In the genomic region with DNA sequence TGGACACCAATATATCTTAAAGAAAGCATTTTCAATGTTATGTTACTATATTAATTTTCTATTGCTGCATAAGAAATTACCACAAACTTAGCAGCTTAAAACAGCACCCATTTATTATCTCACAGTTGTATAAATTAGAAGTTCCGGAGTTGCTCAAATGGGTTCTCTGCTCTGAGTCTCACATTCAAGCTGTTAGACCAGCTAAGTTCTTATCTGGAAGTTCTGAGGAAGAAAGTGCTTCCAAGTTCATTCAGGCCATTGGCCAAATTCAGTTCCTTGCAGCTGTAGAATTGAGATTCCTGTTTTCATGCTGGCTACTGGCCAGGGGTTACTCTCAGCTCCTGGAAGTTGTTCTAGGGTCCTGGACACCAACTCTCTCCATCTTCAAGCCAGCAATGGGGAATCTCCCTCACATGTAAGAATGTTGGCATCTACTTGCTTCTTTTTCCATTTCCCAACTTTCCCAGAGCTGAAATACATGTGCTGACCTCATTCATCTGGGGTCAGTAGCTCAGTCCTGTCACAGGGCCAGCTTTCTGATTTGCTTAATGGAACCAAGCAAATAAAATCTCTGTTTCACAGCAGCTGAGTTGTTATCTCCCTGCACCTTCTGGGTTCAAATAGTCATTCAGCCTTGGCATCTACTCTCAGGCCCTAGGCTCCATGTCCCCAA, we compare ENCODE assay signal across 17 cellular contexts.
DNase-seq lines count a peak whose midpoint lies in the region; ATAC-seq and TF ChIP-seq lines count a peak whose summit lies in the region.
"Had no signal": no experiment of that assay in that cellular context is flagged by ENCODE, and none has a peak within 500 bp of the region (broad histone marks: within the 10 kb centered on the region; RNA-seq: fewer than 3 reads in every experiment).

No MANE protein-coding gene starts in this region.

- ATAC-seq in left ventricle myocardium superior (peak; percentile 97), GM18870 (IDR thresholded peaks at IDR 0.05; ENCODE audit: unreplicated experiment) (no peak), HG03095 (IDR thresholded peaks at IDR 0.05; ENCODE audit: unreplicated experiment) (no peak)
- ATAC-seq: esophagus mucosa had no signal

- no peak overlapping the region for H3K4me3 ChIP-seq in choroid plexus epithelial cell (ENCODE audit: low read depth, low read length)
- no peak overlapping the region for H3K4me3 ChIP-seq in brain microvascular endothelial cell (ENCODE audit: low read depth, low read length)

- H3K27ac ChIP-seq in C4-2B (peak overlapping the region; percentile 35; the same call in 1 of the 2 replicates), brain microvascular endothelial cell (no peak overlapping the region)

- H3K36me3 ChIP-seq in brain microvascular endothelial cell (replicated peaks): no peaks in the 10 kb centered on the region

- intact Hi-C loops in left ventricle myocardium superior (cut with micrococcal nuclease): no loop called here
- intact Hi-C loops in posterior cingulate gyrus (cut with DNase I): no loop called here

- H3K27me3 ChIP-seq in brain microvascular endothelial cell (replicated peaks): no peaks in the 10 kb centered on the region

- no peak for TF ChIP-seq CTCF in C4-2B (conservative IDR thresholded peaks at IDR 0.05)
- no peak for TF ChIP-seq CTCF in choroid plexus epithelial cell (conservative IDR thresholded peaks at IDR 0.05; ENCODE audit: low read depth, low read length)
- no peak for TF ChIP-seq CTCF in brain microvascular endothelial cell (IDR thresholded peaks at IDR 0.05; ENCODE audit: low read depth, low read length, missing control alignments)

- in situ Hi-C loops in brain microvascular endothelial cell (cut with HindIII; ENCODE audit: low pct_ligation_motif_present, low sequenced_read_pairs): no loop called here

- peak; percentile 58 for DNase-seq in choroid plexus epithelial cell (ENCODE audit: low read depth)
- DNase-seq in left ventricle myocardium superior: peak; percentile 53
- peak; percentile 72 for DNase-seq in renal cortical epithelial cell (ENCODE audit: low read depth)
- no peak for DNase-seq in posterior cingulate gyrus
- no peak for DNase-seq in brain microvascular endothelial cell
- DNase-seq: activated CD4-positive, alpha-beta T cell treated with anti-CD3 and anti-CD28 coated beads, Interleukin-2, amount 50 U/mL, for 48 hours; activated gamma-delta T cell treated with Interleukin-2 at 50 U/mL for 16 hours; central memory CD4-positive, alpha-beta T cell; islet precursor cell; NCI-H1417; NCI-H526; RPMI8226; trophoblast cell had no signal

Comparison
In these comparisons a context has a peak if more than half of its experiments do, and no peak if none do; other contexts are left out.
1. DNase-seq: peak in choroid plexus epithelial cell (single experiment), left ventricle myocardium superior (single experiment) and renal cortical epithelial cell (single experiment); none in posterior cingulate gyrus (0 of 10) and brain microvascular endothelial cell (single experiment).